Comparison of ENCODE assay signal across 11 cellular contexts in genomic region chr10:61961278-61961677, GRCh38. TPM values are rescaled to one million over a fixed set of nuclear protein-coding genes. Genes with fewer than 3 reads are reported as not detected.
DNase-seq lines count a peak whose midpoint lies in the region; ATAC-seq and TF ChIP-seq lines count a peak whose summit lies in the region.
"Had no signal": no experiment of that assay in that cellular context is flagged by ENCODE, and none has a peak within 500 bp of the region (broad histone marks: within the 10 kb centered on the region; RNA-seq: fewer than 3 reads in every experiment).

No MANE protein-coding gene starts in this region.

- no peaks in the 10 kb centered on the region for H3K9me2 ChIP-seq in Karpas-422 (replicated peaks; ENCODE audit: insufficient read depth, low read length)

- H3K27ac ChIP-seq in tibial nerve (no peak overlapping the region), Karpas-422 (ENCODE audit: low read length) (no peak overlapping the region)
- H3K27ac ChIP-seq: thoracic aorta had no signal

- H3K4me3 ChIP-seq in GM08714 (ENCODE audit: low read length) (peak overlapping the region; percentile 14; the same call in 1 of the 2 replicates), tibial nerve (no peak overlapping the region), Karpas-422 (ENCODE audit: low read length) (no peak overlapping the region)
- H3K4me3 ChIP-seq: thoracic aorta had no signal

- no peak overlapping the region for H3K4me2 ChIP-seq in Karpas-422 (ENCODE audit: low read depth, low read length, poor library complexity, severe bottlenecking)

- H3K9me3 Mint-ChIP-seq in activated T-cell treated with anti-CD3 and anti-CD28 coated beads, Interleukin-2, amount 50 U/mL, for 72 hours = no peaks in the 10 kb centered on the region

- peak; percentile 65 for ATAC-seq in GM19452 (IDR thresholded peaks at IDR 0.05; ENCODE audit: unreplicated experiment)
- peak; percentile 83 for ATAC-seq in HG03175 (IDR thresholded peaks at IDR 0.05; ENCODE audit: unreplicated experiment)
- ATAC-seq in activated T-cell treated with anti-CD3 and anti-CD28 coated beads, Interleukin-2, amount 50 U/mL, for 72 hours (replicated peaks in 1 of 2) = peak; percentile 60 to 67

- H3K36me3 ChIP-seq in tibial nerve (no peaks in the 10 kb centered on the region), Karpas-422 (ENCODE audit: insufficient read depth, low read length) (no peaks in the 10 kb centered on the region)
- H3K36me3 ChIP-seq: thoracic aorta had no signal

- H3K27me3 Mint-ChIP-seq in activated T-cell treated with anti-CD3 and anti-CD28 coated beads, Interleukin-2, amount 50 U/mL, for 72 hours (ENCODE audit: low read depth) = no peaks in the 10 kb centered on the region

- H4K20me1 ChIP-seq in Karpas-422 (ENCODE audit: insufficient read depth, low read depth, low read length) = no peaks in the 10 kb centered on the region; the same call in 1 of the 2 replicates

- no peak for TF ChIP-seq POLR2A in tibial nerve (IDR thresholded peaks at IDR 0.05)

- no peak overlapping the region for H3K9ac ChIP-seq in Karpas-422 (ENCODE audit: low read length)

- H3K27me3 ChIP-seq in tibial nerve (no peaks in the 10 kb centered on the region), Karpas-422 (ENCODE audit: low read length) (no peaks in the 10 kb centered on the region)

- H3K27ac Mint-ChIP-seq in activated T-cell treated with anti-CD3 and anti-CD28 coated beads, Interleukin-2, amount 50 U/mL, for 72 hours = peak overlapping the region; percentile 97

- no peak overlapping the region for H2AFZ ChIP-seq in Karpas-422 (ENCODE audit: low read length)

- WGBS in tibial nerve, 2 donors = 87% methylated on average over 8 of the region's 8 CpGs

- H3K4me1 ChIP-seq in tibial nerve = peaks cover 0 to 5% (median 2%) of the 10 kb centered on the region in 4 donors
- no peaks in the 10 kb centered on the region for H3K4me1 ChIP-seq in Karpas-422 (ENCODE audit: low read length)

- no peaks in the 10 kb centered on the region for H3K79me2 ChIP-seq in Karpas-422 (ENCODE audit: low read length)

- H3K9me3 ChIP-seq in tibial nerve (no peaks in the 10 kb centered on the region), Karpas-422 (ENCODE audit: low read length) (no peaks in the 10 kb centered on the region)
- H3K9me3 ChIP-seq: thoracic aorta had no signal

- H3K36me3 Mint-ChIP-seq in activated T-cell treated with anti-CD3 and anti-CD28 coated beads, Interleukin-2, amount 50 U/mL, for 72 hours (ENCODE audit: insufficient read depth in 2 of 2) = peaks cover 7 to 36% of the 10 kb centered on the region in 2 donors

- peaks cover 90% of the 10 kb centered on the region for H3K4me1 Mint-ChIP-seq in activated T-cell treated with anti-CD3 and anti-CD28 coated beads, Interleukin-2, amount 50 U/mL, for 72 hours (ENCODE audit: low read depth)

- peak; percentile 47 to 58 for DNase-seq in activated T-cell treated with anti-CD3 and anti-CD28 coated beads, Interleukin-2, amount 50 U/mL, for 72 hours
- DNase-seq in tibial nerve (ENCODE audit: low spot score in 2 of 2) = no peak
- DNase-seq in effector CD8-positive, alpha-beta T cell (lab: John Stamatoyannopoulos, UW) = no peak
- DNase-seq in Karpas-422 = no peak
- DNase-seq in stimulated activated naive CD4-positive, alpha-beta T cell treated with Interleukin-2 at 50 U/mL for 16 hours (lab: John Stamatoyannopoulos, UW) = no peak
- DNase-seq: glutamatergic neuron, NCI-H1436 treated with DMSO at 0.1 percent for 48 hours had no signal

- TF ChIP-seq CTCF in tibial nerve (IDR thresholded peaks at IDR 0.05) = no peak

- H3K4me3 Mint-ChIP-seq in activated T-cell treated with anti-CD3 and anti-CD28 coated beads, Interleukin-2, amount 50 U/mL, for 72 hours = peak overlapping the region; percentile 61 to 87

- no peak for TF ChIP-seq EP300 in tibial nerve (IDR thresholded peaks at IDR 0.05)

RNA-seq across cellular contexts. Expression of gene ARID5B, which starts 59.8 kb away (rescaled TPM):
- total RNA-seq in activated T-cell treated with anti-CD3 and anti-CD28 coated beads, Interleukin-2, amount 50 U/mL, for 72 hours = 100 to 1,000 TPM in 1 of 2 donors, 10 to 100 TPM in 1; 74.4 to 113 TPM
- total RNA-seq in tibial nerve = 10 to 100 TPM; 47.4 to 82.2 (median 62.6) TPM
- 1.3 and 5.9 TPM in 2 replicates for total RNA-seq in Karpas-422 (2014; rRNA removed; shearing (Covaris generic); ENCODE audit: low replicate concordance)

Comparison
In these comparisons a context has a peak if more than half of its experiments do, and no peak if none do; other contexts are left out.
1. DNase-seq: peak in activated T-cell treated with anti-CD3 and anti-CD28 coated beads, Interleukin-2, amount 50 U/mL, for 72 hours (2 of 2); none in tibial nerve (0 of 2), effector CD8-positive, alpha-beta T cell (single experiment), Karpas-422 (single experiment) and stimulated activated naive CD4-positive, alpha-beta T cell treated with Interleukin-2 at 50 U/mL for 16 hours (single experiment).
2. Peak in every context shown above with its lines, with median percentiles within 50 percentile points of each other: ATAC-seq.